ENCODE assay signal across 8 cellular contexts in the genomic region with DNA sequence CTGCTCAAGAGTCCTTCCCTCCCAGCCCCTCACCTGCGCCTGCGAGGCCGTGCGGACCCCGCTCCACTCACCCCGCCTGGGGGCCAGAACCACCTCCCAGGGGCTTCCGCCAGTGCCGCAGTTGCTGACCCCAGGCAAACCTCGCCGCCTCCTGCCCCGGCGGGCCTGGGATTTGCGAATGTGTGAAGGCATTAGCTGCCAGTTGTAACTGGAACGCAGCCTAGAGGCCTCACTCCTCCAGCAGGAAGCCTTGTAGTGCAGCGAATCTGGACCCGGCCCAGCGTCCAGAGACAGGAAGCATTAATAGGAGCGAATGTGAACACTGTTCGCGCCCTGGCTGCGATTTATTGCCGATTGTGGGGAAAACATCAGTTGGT.
DNase-seq lines count a peak whose midpoint lies in the region; ATAC-seq and TF ChIP-seq lines count a peak whose summit lies in the region.

No MANE protein-coding gene starts in this region.

- H3K27ac ChIP-seq in adipose tissue (ENCODE audit: low read depth, low read length) (peak overlapping the region; percentile 43), osteoblast (ENCODE audit: low read depth, low read length) (peak overlapping the region; percentile 100)

- H3K4me3 ChIP-seq in AG09309 (ENCODE audit: control insufficient read depth, low read depth, low read length) (no peak overlapping the region), osteoblast (ENCODE audit: insufficient read depth, low read length) (peak overlapping the region; percentile 44)

- no peaks in the 10 kb centered on the region for H3K27me3 ChIP-seq in osteoblast (ENCODE audit: insufficient read depth, low read length)

- no peaks in the 10 kb centered on the region for H3K9me3 ChIP-seq in osteoblast (ENCODE audit: low read depth, low read length)

- H3K79me2 ChIP-seq in osteoblast (ENCODE audit: insufficient read depth, low read length) = no peaks in the 10 kb centered on the region

- H3K4me2 ChIP-seq in osteoblast (ENCODE audit: insufficient read depth, low read length) = peak overlapping the region; percentile 64

- 21 to 38% (median 22%) methylated on average over 17 to 22 of the region's 22 CpGs for WGBS in adipose tissue, 3 donors

- H3K36me3 ChIP-seq in osteoblast (ENCODE audit: insufficient read depth, low read length) = no peaks in the 10 kb centered on the region

- H2AFZ ChIP-seq in osteoblast (ENCODE audit: low read length) = peak overlapping the region; percentile 61

- H4K20me1 ChIP-seq in osteoblast (ENCODE audit: insufficient read depth, low read length) = no peaks in the 10 kb centered on the region

- peak; percentile 88 for ATAC-seq in Right ventricle myocardium superior (ENCODE audit: poor library complexity)

- intact Hi-C loops in Right ventricle myocardium superior (cut with DNase I) = no loop called here

- DNase-seq in AG09309 (ENCODE audit: low read depth) (peak; percentile 82), Right ventricle myocardium superior (peak; percentile 96), osteoblast (ENCODE audit: insufficient read length, low spot score, missing footprints) (peak; percentile 98), NCI-H146 treated with DMSO at 0.1 percent for 48 hours (lab: John Stamatoyannopoulos, UW; ENCODE audit: unreplicated experiment) (no peak), RPMI8226 (no peak), GM19240 (ENCODE audit: insufficient read length, low spot score) (no peak), GM19238 (ENCODE audit: insufficient read length, low spot score) (no peak)

- TF ChIP-seq CTCF in AG09309 (IDR thresholded peaks at IDR 0.05; ENCODE audit: control insufficient read depth, insufficient read depth, low read depth, low read length, missing control alignments) (no peak), osteoblast (IDR thresholded peaks at IDR 0.05; ENCODE audit: extremely low read depth, low read depth, low read length) (no peak)

- peaks cover 27% of the 10 kb centered on the region for H3K4me1 ChIP-seq in osteoblast (ENCODE audit: insufficient read depth, low read length)

Comparison
In these comparisons a context has a peak if more than half of its experiments do, and no peak if none do; other contexts are left out.
1. DNase-seq: peak in AG09309 (single experiment), Right ventricle myocardium superior (single experiment) and osteoblast (single experiment); none in NCI-H146 treated with DMSO at 0.1 percent for 48 hours (single experiment), RPMI8226 (single experiment), GM19240 (single experiment) and GM19238 (single experiment).